In the genomic region with DNA sequence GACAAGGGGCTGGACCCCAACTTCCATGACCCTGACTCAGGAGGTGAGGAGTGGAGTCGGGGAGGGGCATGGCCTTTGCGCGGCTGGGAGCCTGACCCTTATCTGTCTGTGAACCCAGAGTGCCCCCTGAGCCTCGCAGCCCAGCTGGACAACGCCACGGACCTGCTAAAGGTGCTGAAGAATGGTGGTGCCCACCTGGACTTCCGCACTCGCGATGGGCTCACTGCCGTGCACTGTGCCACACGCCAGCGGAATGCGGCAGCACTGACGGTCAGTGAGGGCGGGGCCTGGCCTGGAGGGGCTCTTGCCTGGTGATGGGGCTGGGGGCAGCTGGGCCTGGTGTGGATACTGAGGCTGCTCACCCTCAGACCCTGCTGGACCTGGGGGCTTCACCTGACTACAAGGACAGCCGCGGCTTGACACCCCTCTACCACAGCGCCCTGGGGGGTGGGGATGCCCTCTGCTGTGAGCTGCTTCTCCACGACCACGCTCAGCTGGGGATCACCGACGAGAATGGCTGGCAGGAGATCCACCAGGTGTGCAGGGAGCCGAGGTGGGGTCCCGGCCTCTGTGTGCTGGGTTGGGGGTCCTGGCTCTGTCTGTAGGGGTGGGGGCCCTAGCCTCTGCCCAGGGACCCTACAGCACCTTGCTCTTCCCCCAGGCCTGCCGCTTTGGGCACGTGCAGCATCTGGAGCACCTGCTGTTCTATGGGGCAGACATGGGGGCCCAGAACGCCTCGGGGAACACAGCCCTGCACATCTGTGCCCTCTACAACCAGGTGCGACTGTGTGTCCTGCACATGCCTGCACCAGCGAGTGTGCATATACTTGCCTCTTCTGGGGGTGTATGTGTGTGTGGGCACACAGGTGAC, we compare ENCODE assay signal across 1 cellular context.
TF ChIP-seq lines count a peak whose summit lies in the region.

No MANE protein-coding gene starts in this region.

TF ChIP-seq in H1, 55 proteins besides CTCF, POLR2A, EP300 and RAD21:
- TF ChIP-seq HDAC2 (IDR thresholded peaks at IDR 0.05; ENCODE audit: borderline replicate concordance in 1 of 2, low read depth in 2 of 2, low read length in 2 of 2), result no peak
- no peak for TF ChIP-seq KDM4A (IDR thresholded peaks at IDR 0.05; ENCODE audit: low read depth, low read length, severe bottlenecking)
- TF ChIP-seq, protein P1, sequence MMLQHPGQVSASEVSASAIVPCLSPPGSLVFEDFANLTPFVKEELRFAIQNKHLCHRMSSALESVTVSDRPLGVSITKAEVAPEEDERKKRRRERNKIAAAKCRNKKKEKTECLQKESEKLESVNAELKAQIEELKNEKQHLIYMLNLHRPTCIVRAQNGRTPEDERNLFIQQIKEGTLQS (IDR thresholded peaks at IDR 0.05; ENCODE audit: insufficient read depth, low read depth, low read length), result no peak
- TF ChIP-seq RBBP5 (IDR thresholded peaks at IDR 0.05; ENCODE audit: borderline replicate concordance, low read depth, low read length), result no peak
- no peak for TF ChIP-seq POLR2AphosphoS5 (IDR thresholded peaks at IDR 0.05; ENCODE audit: low read depth, low read length)
- no peak for TF ChIP-seq TAF1 (IDR thresholded peaks at IDR 0.05; ENCODE audit: low read depth, low read length)
- TF ChIP-seq KDM5A (IDR thresholded peaks at IDR 0.05; ENCODE audit: low read length), result no peak
